In genomic region chr2:18514838-18515461, GRCh38 we compare ENCODE assay signal across 23 cellular contexts. TPM values are rescaled to one million over a fixed set of nuclear protein-coding genes. Genes with fewer than 3 reads are reported as not detected.
DNase-seq lines count a peak whose midpoint lies in the region; ATAC-seq and TF ChIP-seq lines count a peak whose summit lies in the region.
"Had no signal": no experiment of that assay in that cellular context is flagged by ENCODE, and none has a peak within 500 bp of the region (broad histone marks: within the 10 kb centered on the region; RNA-seq: fewer than 3 reads in every experiment).

No MANE protein-coding gene starts in this region.

- no peak overlapping the region for H3K9ac ChIP-seq in stomach smooth muscle (ENCODE audit: low read length in 2 of 2)

- H3K9me3 ChIP-seq in mesodermal cell (ENCODE audit: control insufficient read depth, low read length) (no peaks in the 10 kb centered on the region), stomach smooth muscle (ENCODE audit: control insufficient read depth in 2 of 2, low read length in 2 of 2) (no peaks in the 10 kb centered on the region)
- H3K9me3 ChIP-seq: prostate gland, vagina had no signal

- H3K9me3 Mint-ChIP-seq in activated CD4-positive, alpha-beta T cell treated with anti-CD3 and anti-CD28 coated beads, Interleukin-2, amount 10 ng/mL, durations not matched to agents 24 days and 14 days: no peaks in the 10 kb centered on the region
- H3K9me3 Mint-ChIP-seq in activated CD4-positive, alpha-beta T cell treated with anti-CD3 and anti-CD28 coated beads for 36 hours (ENCODE audit: low read depth): no peaks in the 10 kb centered on the region
- H3K9me3 Mint-ChIP-seq: activated B cell treated with CpG ODN at 0.5 μM for 24 hours; activated CD8-positive, alpha-beta T cell treated with anti-CD3 and anti-CD28 coated beads for 36 hours; naive thymus-derived CD8-positive, alpha-beta T cell had no signal

- no peak for TF ChIP-seq CTCF in choroid plexus epithelial cell (conservative IDR thresholded peaks at IDR 0.05; ENCODE audit: low read depth, low read length)

- H3K27me3 Mint-ChIP-seq in activated CD4-positive, alpha-beta T cell treated with anti-CD3 and anti-CD28 coated beads, Interleukin-2, amount 10 ng/mL, durations not matched to agents 24 days and 14 days: peaks cover 10% of the 10 kb centered on the region
- H3K27me3 Mint-ChIP-seq in activated CD4-positive, alpha-beta T cell treated with anti-CD3 and anti-CD28 coated beads for 36 hours: peaks cover 19% of the 10 kb centered on the region

- H3K36me3 ChIP-seq in mesodermal cell (ENCODE audit: control insufficient read depth, insufficient read depth, low read length) (no peaks in the 10 kb centered on the region), stomach smooth muscle (ENCODE audit: control insufficient read depth in 2 of 2, insufficient read depth in 2 of 2, low read length in 2 of 2) (no peaks in the 10 kb centered on the region)
- H3K36me3 ChIP-seq: prostate gland, vagina had no signal

- H3K27ac ChIP-seq in mesodermal cell (ENCODE audit: low read depth, low read length, severe bottlenecking) (peak overlapping the region; percentile 86), stomach smooth muscle (ENCODE audit: low read length) (peak overlapping the region; percentile 18)
- H3K27ac ChIP-seq: prostate gland, SK-N-MC, vagina had no signal

- H3K27ac Mint-ChIP-seq in activated CD4-positive, alpha-beta T cell treated with anti-CD3 and anti-CD28 coated beads, Interleukin-2, amount 10 ng/mL, durations not matched to agents 24 days and 14 days: no peak overlapping the region
- H3K27ac Mint-ChIP-seq in activated CD4-positive, alpha-beta T cell treated with anti-CD3 and anti-CD28 coated beads for 36 hours: no peak overlapping the region
- H3K27ac Mint-ChIP-seq: activated B cell treated with CpG ODN at 0.5 μM for 24 hours; activated CD8-positive, alpha-beta T cell treated with anti-CD3 and anti-CD28 coated beads for 36 hours; naive thymus-derived CD8-positive, alpha-beta T cell had no signal

- no peaks in the 10 kb centered on the region for H3K36me3 Mint-ChIP-seq in activated CD4-positive, alpha-beta T cell treated with anti-CD3 and anti-CD28 coated beads, Interleukin-2, amount 10 ng/mL, durations not matched to agents 24 days and 14 days (ENCODE audit: low read depth)
- H3K36me3 Mint-ChIP-seq in activated CD4-positive, alpha-beta T cell treated with anti-CD3 and anti-CD28 coated beads for 36 hours (ENCODE audit: low read depth): no peaks in the 10 kb centered on the region
- H3K36me3 Mint-ChIP-seq: naive thymus-derived CD8-positive, alpha-beta T cell had no signal

- no peak overlapping the region for H3K4me3 Mint-ChIP-seq in activated CD4-positive, alpha-beta T cell treated with anti-CD3 and anti-CD28 coated beads, Interleukin-2, amount 10 ng/mL, durations not matched to agents 24 days and 14 days
- H3K4me3 Mint-ChIP-seq in activated CD4-positive, alpha-beta T cell treated with anti-CD3 and anti-CD28 coated beads for 36 hours: no peak overlapping the region
- H3K4me3 Mint-ChIP-seq: activated B cell treated with CpG ODN at 0.5 μM for 24 hours; activated CD8-positive, alpha-beta T cell treated with anti-CD3 and anti-CD28 coated beads for 36 hours; naive thymus-derived CD8-positive, alpha-beta T cell had no signal

- 79 to 94% methylated on average over 4 of the region's 4 CpGs for WGBS in mesodermal cell (ENCODE audit: insufficient coverage in 2 of 2), 2 experiments

- H3K4me3 ChIP-seq in choroid plexus epithelial cell (ENCODE audit: low read depth, low read length) (no peak overlapping the region), mesodermal cell (ENCODE audit: extremely low read depth, insufficient read depth, low read length, poor library complexity, severe bottlenecking) (no peak overlapping the region), stomach smooth muscle (ENCODE audit: low read length in 2 of 2) (no peak overlapping the region)
- H3K4me3 ChIP-seq: prostate gland, SK-N-MC, vagina had no signal

- CTCF ChIA-PET in activated CD4-positive, alpha-beta T cell treated with anti-CD3 and anti-CD28 coated beads for 36 hours (lab: Charles Lee): no interaction called here

- no peaks in the 10 kb centered on the region for H3K4me1 Mint-ChIP-seq in activated CD4-positive, alpha-beta T cell treated with anti-CD3 and anti-CD28 coated beads, Interleukin-2, amount 10 ng/mL, durations not matched to agents 24 days and 14 days
- no peaks in the 10 kb centered on the region for H3K4me1 Mint-ChIP-seq in activated CD4-positive, alpha-beta T cell treated with anti-CD3 and anti-CD28 coated beads for 36 hours
- H3K4me1 Mint-ChIP-seq: activated B cell treated with CpG ODN at 0.5 μM for 24 hours; naive thymus-derived CD8-positive, alpha-beta T cell had no signal

- no peak for ATAC-seq in activated CD4-positive, alpha-beta T cell treated with anti-CD3 and anti-CD28 coated beads for 36 hours
- no peak for ATAC-seq in GM19463 (IDR thresholded peaks at IDR 0.05; ENCODE audit: unreplicated experiment)
- ATAC-seq: activated CD8-positive, alpha-beta T cell treated with anti-CD3 and anti-CD28 coated beads for 36 hours; naive thymus-derived CD8-positive, alpha-beta T cell had no signal

- POLR2A ChIA-PET in activated CD4-positive, alpha-beta T cell treated with anti-CD3 and anti-CD28 coated beads for 36 hours (lab: Charles Lee): no interaction called here

- intact Hi-C loops in activated CD4-positive, alpha-beta T cell treated with anti-CD3 and anti-CD28 coated beads, Interleukin-2, amount 10 ng/mL, durations not matched to agents 24 days and 14 days (cut with micrococcal nuclease): no loop called here
- intact Hi-C loops in activated CD4-positive, alpha-beta T cell treated with anti-CD3 and anti-CD28 coated beads for 36 hours (cut with DNase I, micrococcal nuclease): no loop called here

- peak; percentile 29 for DNase-seq in activated CD4-positive, alpha-beta T cell treated with anti-CD3 and anti-CD28 coated beads, Interleukin-2, amount 10 ng/mL, durations not matched to agents 24 days and 14 days
- DNase-seq in activated CD4-positive, alpha-beta T cell treated with anti-CD3 and anti-CD28 coated beads for 36 hours: no peak
- DNase-seq in choroid plexus epithelial cell (ENCODE audit: low read depth) (peak; percentile 49), NCI-H748 (lab: John Stamatoyannopoulos, UW; ENCODE audit: unreplicated experiment) (no peak), NCI-H2196 treated with DMSO at 0.1 percent for 48 hours (lab: John Stamatoyannopoulos, UW; ENCODE audit: unreplicated experiment) (no peak)
- DNase-seq: 8988T; activated B cell treated with CpG ODN at 0.5 μM for 24 hours; activated CD8-positive, alpha-beta T cell treated with anti-CD3 and anti-CD28 coated beads for 36 hours; activated naive CD4-positive, alpha-beta T cell; DMS79; KBM-7; naive thymus-derived CD8-positive, alpha-beta T cell; NCI-H187 treated with DMSO at 0.1 percent for 48 hours; NCI-H345; NK-92 treated with Interleukin-12 subunit alpha and Interleukin-12 subunit beta, amount 100 ng/mL, for 24 hours; stimulated activated CD8-positive, alpha-beta memory T cell treated with anti-CD3 and anti-CD28 coated beads, Interleukin-4, amount 100 ng/mL, for 48 hours; T-helper 9 cell had no signal

- H3K27me3 ChIP-seq in stomach smooth muscle (ENCODE audit: control insufficient read depth in 1 of 2, insufficient read depth in 2 of 2, low read length in 2 of 2): no peaks in the 10 kb centered on the region
- H3K27me3 ChIP-seq: vagina had no signal

- H3K4me1 ChIP-seq in mesodermal cell (ENCODE audit: control insufficient read depth, insufficient read depth, low read length, poor library complexity, severe bottlenecking) (peaks cover 44% of the 10 kb centered on the region), stomach smooth muscle (ENCODE audit: control insufficient read depth, insufficient read depth, low read length) (peaks cover 37% of the 10 kb centered on the region)
- H3K4me1 ChIP-seq: prostate gland had no signal

RNA-seq across cellular contexts. Expression of gene RDH14, which starts 45.5 kb away (rescaled TPM):
- 14.2 and 15.1 TPM in 2 replicates for total RNA-seq in activated CD4-positive, alpha-beta T cell treated with anti-CD3 and anti-CD28 coated beads, Interleukin-2, amount 10 ng/mL, durations not matched to agents 24 days and 14 days
- 10 to 100 TPM; 16.1 to 18.3 TPM for total RNA-seq in activated CD4-positive, alpha-beta T cell treated with anti-CD3 and anti-CD28 coated beads for 36 hours
- polyA plus RNA-seq in mesodermal cell (2013, experiment 1 of 2): 19.4 TPM
- 16.4 TPM for polyA plus RNA-seq in mesodermal cell (2013, experiment 2 of 2)

Comparison
In these comparisons a context has a peak if more than half of its experiments do, and no peak if none do; other contexts are left out.
1. DNase-seq: peak in activated CD4-positive, alpha-beta T cell treated with anti-CD3 and anti-CD28 coated beads, Interleukin-2, amount 10 ng/mL, durations not matched to agents 24 days and 14 days (single experiment) and choroid plexus epithelial cell (single experiment); none in activated CD4-positive, alpha-beta T cell treated with anti-CD3 and anti-CD28 coated beads for 36 hours (single experiment), NCI-H748 (single experiment) and NCI-H2196 treated with DMSO at 0.1 percent for 48 hours (single experiment).